Comparison of ENCODE assay signal across 1 cellular context in the genomic region with DNA sequence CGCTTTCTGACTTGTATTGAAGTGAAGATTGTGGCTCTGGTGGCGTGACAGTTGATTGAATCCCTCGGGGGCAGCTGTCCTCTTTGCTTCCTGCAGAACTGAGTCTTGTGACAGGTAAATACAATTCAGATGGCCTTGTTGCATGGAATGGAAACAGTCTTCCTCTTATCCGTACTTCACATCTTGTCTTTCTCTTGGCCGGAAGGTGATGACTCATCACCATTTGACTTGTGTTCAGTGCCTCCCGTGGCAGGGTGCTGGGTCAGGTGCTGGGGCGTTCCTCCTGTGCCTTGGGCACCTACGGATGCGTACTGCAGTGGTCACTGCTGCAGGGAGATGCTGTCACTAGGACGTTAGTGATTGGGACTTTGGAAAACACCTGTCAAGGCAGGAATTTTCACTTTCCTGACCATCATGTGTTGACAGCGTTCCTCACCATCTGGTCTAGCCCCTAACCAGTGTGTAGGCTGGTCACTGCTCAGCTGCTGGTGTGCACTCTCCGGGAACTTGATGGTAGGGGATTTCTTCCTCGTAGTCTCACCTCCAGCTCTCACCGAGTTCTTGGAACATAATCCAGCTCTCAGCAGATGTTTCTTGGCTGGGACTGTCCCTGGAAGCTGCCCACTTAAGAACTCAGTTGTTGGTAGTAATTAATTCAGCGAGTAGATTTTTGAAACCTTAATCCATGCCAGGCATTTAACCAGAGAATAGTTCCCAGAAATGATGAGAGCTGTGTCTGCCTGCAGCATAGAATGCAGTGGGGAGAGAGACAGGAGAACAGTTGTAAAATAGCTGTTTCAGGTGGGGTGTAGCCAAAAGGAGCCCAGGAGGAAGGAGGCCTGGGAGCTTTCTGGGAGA.
TF ChIP-seq lines count a peak whose summit lies in the region.

No MANE protein-coding gene starts in this region.

TF ChIP-seq in K562, 482 proteins besides CTCF, POLR2A, EP300 and RAD21 (continued from another document and continues in another):
- TF ChIP-seq ZNF263 (CRISPR knock-in tag; IDR thresholded peaks at IDR 0.05; ENCODE audit: borderline replicate concordance) (no peak), CSDE1 (IDR thresholded peaks at IDR 0.05) (no peak), DPF2 (IDR thresholded peaks at IDR 0.05) (peak; percentile 99), TAF15 (IDR thresholded peaks at IDR 0.05; ENCODE audit: low read depth, low read length) (no peak), KDM4B (IDR thresholded peaks at IDR 0.05; ENCODE audit: borderline replicate concordance in 2 of 2, low read depth in 1 of 2) (no peak), RBM17 (IDR thresholded peaks at IDR 0.05; ENCODE audit: borderline replicate concordance, low read depth, low read length) (no peak), ELF4 (CRISPR knock-in tag; IDR thresholded peaks at IDR 0.05) (peak; percentile 88), BACH1 (tag; IDR thresholded peaks at IDR 0.05) (peak; percentile 86), ETV1 (tag; conservative IDR thresholded peaks at IDR 0.05; ENCODE audit: low read depth) (peak; percentile 97), ARID2 (IDR thresholded peaks at IDR 0.05) (no peak), YBX1 (IDR thresholded peaks at IDR 0.05) (no peak), MYC (IDR thresholded peaks at IDR 0.05; ENCODE audit: low read depth, low read length) (peak; percentile 76; the same call in 1 of the 2 replicates), MYC (CRISPR knock-in tag; IDR thresholded peaks at IDR 0.05; ENCODE audit: borderline replicate concordance, low read depth) (peak; percentile 38; the same call in 1 of the 2 replicates), ZNF174 (CRISPR knock-in tag; IDR thresholded peaks at IDR 0.05) (no peak), IRF2 (CRISPR knock-in tag; IDR thresholded peaks at IDR 0.05) (no peak), ZNF668 (CRISPR knock-in tag; IDR thresholded peaks at IDR 0.05) (0 out of 2 replicates have a peak, but pooled peaks have one; percentile 41), RB1 (IDR thresholded peaks at IDR 0.05; ENCODE audit: low read depth) (peak; percentile 10; the same call in 1 of the 2 replicates), PRMT5 (CRISPR knock-in tag; IDR thresholded peaks at IDR 0.05) (no peak), ZNF140 (CRISPR knock-in tag; IDR thresholded peaks at IDR 0.05) (no peak), MAFK (IDR thresholded peaks at IDR 0.05; ENCODE audit: low read length) (peak; percentile 87), PHF20 (IDR thresholded peaks at IDR 0.05; ENCODE audit: partially characterized antibody) (no peak), ZNF146 (CRISPR knock-in tag; IDR thresholded peaks at IDR 0.05; ENCODE audit: unreplicated experiment) (no peak), KLF10 (CRISPR knock-in tag; IDR thresholded peaks at IDR 0.05) (no peak), ZNF184 (CRISPR knock-in tag; IDR thresholded peaks at IDR 0.05) (no peak)
- TF ChIP-seq, protein P1, sequence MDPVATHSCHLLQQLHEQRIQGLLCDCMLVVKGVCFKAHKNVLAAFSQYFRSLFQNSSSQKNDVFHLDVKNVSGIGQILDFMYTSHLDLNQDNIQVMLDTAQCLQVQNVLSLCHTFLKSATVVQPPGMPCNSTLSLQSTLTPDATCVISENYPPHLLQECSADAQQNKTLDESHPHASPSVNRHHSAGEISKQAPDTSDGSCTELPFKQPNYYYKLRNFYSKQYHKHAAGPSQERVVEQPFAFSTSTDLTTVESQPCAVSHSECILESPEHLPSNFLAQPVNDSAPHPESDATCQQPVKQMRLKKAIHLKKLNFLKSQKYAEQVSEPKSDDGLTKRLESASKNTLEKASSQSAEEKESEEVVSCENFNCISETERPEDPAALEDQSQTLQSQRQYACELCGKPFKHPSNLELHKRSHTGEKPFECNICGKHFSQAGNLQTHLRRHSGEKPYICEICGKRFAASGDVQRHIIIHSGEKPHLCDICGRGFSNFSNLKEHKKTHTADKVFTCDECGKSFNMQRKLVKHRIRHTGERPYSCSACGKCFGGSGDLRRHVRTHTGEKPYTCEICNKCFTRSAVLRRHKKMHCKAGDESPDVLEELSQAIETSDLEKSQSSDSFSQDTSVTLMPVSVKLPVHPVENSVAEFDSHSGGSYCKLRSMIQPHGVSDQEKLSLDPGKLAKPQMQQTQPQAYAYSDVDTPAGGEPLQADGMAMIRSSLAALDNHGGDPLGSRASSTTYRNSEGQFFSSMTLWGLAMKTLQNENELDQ (CRISPR knock-in tag; IDR thresholded peaks at IDR 0.05; ENCODE audit: borderline replicate concordance): no peak
- TF ChIP-seq, protein P2, sequence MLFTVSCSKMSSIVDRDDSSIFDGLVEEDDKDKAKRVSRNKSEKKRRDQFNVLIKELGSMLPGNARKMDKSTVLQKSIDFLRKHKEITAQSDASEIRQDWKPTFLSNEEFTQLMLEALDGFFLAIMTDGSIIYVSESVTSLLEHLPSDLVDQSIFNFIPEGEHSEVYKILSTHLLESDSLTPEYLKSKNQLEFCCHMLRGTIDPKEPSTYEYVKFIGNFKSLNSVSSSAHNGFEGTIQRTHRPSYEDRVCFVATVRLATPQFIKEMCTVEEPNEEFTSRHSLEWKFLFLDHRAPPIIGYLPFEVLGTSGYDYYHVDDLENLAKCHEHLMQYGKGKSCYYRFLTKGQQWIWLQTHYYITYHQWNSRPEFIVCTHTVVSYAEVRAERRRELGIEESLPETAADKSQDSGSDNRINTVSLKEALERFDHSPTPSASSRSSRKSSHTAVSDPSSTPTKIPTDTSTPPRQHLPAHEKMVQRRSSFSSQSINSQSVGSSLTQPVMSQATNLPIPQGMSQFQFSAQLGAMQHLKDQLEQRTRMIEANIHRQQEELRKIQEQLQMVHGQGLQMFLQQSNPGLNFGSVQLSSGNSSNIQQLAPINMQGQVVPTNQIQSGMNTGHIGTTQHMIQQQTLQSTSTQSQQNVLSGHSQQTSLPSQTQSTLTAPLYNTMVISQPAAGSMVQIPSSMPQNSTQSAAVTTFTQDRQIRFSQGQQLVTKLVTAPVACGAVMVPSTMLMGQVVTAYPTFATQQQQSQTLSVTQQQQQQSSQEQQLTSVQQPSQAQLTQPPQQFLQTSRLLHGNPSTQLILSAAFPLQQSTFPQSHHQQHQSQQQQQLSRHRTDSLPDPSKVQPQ (CRISPR knock-in tag; IDR thresholded peaks at IDR 0.05; ENCODE audit: borderline replicate concordance): 0 out of 2 replicates have a peak, but pooled peaks have one; percentile 0
- TF ChIP-seq, protein P3, sequence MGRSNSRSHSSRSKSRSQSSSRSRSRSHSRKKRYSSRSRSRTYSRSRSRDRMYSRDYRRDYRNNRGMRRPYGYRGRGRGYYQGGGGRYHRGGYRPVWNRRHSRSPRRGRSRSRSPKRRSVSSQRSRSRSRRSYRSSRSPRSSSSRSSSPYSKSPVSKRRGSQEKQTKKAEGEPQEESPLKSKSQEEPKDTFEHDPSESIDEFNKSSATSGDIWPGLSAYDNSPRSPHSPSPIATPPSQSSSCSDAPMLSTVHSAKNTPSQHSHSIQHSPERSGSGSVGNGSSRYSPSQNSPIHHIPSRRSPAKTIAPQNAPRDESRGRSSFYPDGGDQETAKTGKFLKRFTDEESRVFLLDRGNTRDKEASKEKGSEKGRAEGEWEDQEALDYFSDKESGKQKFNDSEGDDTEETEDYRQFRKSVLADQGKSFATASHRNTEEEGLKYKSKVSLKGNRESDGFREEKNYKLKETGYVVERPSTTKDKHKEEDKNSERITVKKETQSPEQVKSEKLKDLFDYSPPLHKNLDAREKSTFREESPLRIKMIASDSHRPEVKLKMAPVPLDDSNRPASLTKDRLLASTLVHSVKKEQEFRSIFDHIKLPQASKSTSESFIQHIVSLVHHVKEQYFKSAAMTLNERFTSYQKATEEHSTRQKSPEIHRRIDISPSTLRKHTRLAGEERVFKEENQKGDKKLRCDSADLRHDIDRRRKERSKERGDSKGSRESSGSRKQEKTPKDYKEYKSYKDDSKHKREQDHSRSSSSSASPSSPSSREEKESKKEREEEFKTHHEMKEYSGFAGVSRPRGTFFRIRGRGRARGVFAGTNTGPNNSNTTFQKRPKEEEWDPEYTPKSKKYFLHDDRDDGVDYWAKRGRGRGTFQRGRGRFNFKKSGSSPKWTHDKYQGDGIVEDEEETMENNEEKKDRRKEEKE (IDR thresholded peaks at IDR 0.05; ENCODE audit: borderline replicate concordance in 1 of 2, control insufficient read depth in 1 of 2, low read depth in 2 of 2, low read length in 1 of 2): no peak
- TF ChIP-seq, protein P4, sequence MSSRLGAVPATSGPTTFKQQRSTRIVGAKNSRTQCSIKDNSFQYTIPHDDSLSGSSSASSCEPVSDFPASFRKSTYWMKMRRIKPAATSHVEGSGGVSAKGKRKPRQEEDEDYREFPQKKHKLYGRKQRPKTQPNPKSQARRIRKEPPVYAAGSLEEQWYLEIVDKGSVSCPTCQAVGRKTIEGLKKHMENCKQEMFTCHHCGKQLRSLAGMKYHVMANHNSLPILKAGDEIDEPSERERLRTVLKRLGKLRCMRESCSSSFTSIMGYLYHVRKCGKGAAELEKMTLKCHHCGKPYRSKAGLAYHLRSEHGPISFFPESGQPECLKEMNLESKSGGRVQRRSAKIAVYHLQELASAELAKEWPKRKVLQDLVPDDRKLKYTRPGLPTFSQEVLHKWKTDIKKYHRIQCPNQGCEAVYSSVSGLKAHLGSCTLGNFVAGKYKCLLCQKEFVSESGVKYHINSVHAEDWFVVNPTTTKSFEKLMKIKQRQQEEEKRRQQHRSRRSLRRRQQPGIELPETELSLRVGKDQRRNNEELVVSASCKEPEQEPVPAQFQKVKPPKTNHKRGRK (tag; IDR thresholded peaks at IDR 0.05): no peak
- TF ChIP-seq, protein P5, sequence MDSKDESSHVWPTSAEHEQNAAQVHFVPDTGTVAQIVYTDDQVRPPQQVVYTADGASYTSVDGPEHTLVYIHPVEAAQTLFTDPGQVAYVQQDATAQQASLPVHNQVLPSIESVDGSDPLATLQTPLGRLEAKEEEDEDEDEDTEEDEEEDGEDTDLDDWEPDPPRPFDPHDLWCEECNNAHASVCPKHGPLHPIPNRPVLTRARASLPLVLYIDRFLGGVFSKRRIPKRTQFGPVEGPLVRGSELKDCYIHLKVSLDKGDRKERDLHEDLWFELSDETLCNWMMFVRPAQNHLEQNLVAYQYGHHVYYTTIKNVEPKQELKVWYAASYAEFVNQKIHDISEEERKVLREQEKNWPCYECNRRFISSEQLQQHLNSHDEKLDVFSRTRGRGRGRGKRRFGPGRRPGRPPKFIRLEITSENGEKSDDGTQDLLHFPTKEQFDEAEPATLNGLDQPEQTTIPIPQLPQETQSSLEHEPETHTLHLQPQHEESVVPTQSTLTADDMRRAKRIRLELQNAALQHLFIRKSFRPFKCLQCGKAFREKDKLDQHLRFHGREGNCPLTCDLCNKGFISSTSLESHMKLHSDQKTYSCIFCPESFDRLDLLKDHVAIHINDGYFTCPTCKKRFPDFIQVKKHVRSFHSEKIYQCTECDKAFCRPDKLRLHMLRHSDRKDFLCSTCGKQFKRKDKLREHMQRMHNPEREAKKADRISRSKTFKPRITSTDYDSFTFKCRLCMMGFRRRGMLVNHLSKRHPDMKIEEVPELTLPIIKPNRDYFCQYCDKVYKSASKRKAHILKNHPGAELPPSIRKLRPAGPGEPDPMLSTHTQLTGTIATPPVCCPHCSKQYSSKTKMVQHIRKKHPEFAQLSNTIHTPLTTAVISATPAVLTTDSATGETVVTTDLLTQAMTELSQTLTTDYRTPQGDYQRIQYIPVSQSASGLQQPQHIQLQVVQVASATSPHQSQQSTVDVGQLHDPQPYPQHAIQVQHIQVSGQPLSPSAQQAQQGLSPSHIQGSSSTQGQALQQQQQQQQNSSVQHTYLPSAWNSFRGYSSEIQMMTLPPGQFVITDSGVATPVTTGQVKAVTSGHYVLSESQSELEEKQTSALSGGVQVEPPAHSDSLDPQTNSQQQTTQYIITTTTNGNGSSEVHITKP (IDR thresholded peaks at IDR 0.05; ENCODE audit: partially characterized antibody): no peak
- TF ChIP-seq, protein P6, sequence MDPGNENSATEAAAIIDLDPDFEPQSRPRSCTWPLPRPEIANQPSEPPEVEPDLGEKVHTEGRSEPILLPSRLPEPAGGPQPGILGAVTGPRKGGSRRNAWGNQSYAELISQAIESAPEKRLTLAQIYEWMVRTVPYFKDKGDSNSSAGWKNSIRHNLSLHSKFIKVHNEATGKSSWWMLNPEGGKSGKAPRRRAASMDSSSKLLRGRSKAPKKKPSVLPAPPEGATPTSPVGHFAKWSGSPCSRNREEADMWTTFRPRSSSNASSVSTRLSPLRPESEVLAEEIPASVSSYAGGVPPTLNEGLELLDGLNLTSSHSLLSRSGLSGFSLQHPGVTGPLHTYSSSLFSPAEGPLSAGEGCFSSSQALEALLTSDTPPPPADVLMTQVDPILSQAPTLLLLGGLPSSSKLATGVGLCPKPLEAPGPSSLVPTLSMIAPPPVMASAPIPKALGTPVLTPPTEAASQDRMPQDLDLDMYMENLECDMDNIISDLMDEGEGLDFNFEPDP (CRISPR knock-in tag; IDR thresholded peaks at IDR 0.05): no peak
- TF ChIP-seq, protein P7, sequence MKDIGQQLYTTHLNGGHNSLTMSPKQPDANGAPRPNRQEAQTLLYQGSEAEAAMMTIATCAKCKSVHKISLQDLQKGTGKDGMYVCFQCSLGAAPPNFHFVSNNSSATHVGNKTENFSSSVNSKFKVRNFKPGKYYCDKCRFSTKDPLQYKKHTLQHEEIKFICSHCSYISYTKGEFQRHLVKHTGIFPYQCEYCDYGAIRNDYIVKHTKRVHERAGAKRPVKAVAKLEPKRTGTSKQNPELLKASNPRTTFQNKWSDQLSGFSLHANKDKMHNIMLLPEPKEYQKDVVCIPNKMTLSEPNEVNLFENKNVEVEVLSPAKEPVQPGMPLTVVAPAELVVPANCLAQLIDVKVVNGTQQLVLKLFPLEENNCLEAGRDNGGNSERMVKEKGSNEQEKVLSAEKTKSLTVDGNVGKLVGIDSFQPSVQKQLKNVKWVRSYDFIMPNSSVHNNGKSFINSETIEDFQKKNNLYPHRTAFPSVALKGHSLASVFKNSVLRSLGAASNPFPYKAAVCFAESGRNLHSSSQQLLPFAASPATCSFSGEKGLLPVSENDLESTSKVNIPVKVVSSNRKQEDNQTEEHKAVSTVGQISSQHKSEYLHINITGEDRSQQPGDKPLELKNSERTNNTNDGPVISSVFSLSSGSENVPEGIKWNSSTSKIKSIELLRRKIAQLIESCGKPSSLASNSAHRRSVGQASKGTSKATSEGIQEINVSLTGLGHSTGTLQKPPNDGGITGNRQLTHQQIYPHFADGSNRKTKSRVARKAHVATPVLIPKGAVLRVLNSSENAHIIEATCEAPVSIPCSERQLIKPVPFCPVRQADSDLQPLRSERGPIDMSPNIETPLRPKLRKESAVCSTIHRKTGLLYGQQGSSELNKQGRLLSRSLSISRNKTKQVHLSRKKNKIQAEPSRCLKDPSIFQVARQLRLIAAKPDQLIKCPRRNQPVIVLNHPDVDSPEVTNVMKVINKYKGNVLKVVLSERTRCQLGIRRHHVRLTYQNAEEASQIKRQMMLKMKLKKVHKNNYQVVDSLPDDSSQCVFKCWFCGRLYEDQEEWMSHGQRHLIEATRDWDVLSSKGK (CRISPR knock-in tag; IDR thresholded peaks at IDR 0.05): no peak
